Comparison of ENCODE assay signal across 8 cellular contexts in the genomic region with DNA sequence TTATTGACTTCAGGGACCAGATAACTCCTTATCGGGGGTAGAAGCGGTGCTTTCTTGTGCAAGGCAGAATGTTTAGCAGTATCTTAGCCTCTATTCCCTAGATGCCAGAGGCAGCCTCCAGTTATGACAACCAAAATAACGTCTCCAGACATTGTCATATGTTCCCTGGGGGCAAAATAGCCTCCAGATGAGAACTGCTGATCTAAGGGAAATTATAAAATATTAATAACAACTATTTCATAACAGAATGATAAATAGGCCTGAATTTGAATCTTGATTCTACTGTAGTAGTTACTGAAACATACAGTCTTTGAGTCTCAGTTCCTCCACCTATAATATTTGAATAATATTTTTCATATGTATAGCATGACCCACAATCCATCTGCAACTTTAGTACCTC.
"Had no signal": no experiment of that assay in that cellular context is flagged by ENCODE, and none has a peak within 500 bp of the region (broad histone marks: within the 10 kb centered on the region; RNA-seq: fewer than 3 reads in every experiment).

No MANE protein-coding gene starts in this region.

- H3K9me3 ChIP-seq: HAP-1 had no signal

- H3K9ac ChIP-seq: GM23248 had no signal

- ATAC-seq: HCT116 had no signal

- H3K27ac ChIP-seq: GM23248, HL-60 had no signal

- H3K36me3 ChIP-seq: HAP-1 had no signal

- DNase-seq: GM23248, GOT3, H7, HFFc6, KG1 had no signal

- H3K4me3 ChIP-seq: GM23248, HAP-1 had no signal

- H3K4me1 ChIP-seq: HAP-1 had no signal

- H2AFZ ChIP-seq: GM23248 had no signal
